13 cellular contexts compared by ENCODE assay signal in genomic region chr3:186971578-186971977, GRCh38. TPM values are rescaled to one million over a fixed set of nuclear protein-coding genes. Genes with fewer than 3 reads are reported as not detected.
DNase-seq lines count a peak whose midpoint lies in the region; ATAC-seq and TF ChIP-seq lines count a peak whose summit lies in the region.
"Had no signal": no experiment of that assay in that cellular context is flagged by ENCODE, and none has a peak within 500 bp of the region (broad histone marks: within the 10 kb centered on the region; RNA-seq: fewer than 3 reads in every experiment).

No MANE protein-coding gene starts in this region.

- H3K4me1 Mint-ChIP-seq in activated CD8-positive, alpha-beta memory T cell treated with anti-CD3 and anti-CD28 coated beads, Interleukin-2, amount 10 ng/mL, durations not matched to agents 7 days and 5 days: peaks cover 25% of the 10 kb centered on the region
- peaks cover 38 to 56% (median 46%) of the 10 kb centered on the region in 3 donors for H3K4me1 Mint-ChIP-seq in T-cell

- H3K36me3 Mint-ChIP-seq in activated CD8-positive, alpha-beta memory T cell treated with anti-CD3 and anti-CD28 coated beads, Interleukin-2, amount 10 ng/mL, durations not matched to agents 7 days and 5 days: peaks cover 70% of the 10 kb centered on the region
- H3K36me3 Mint-ChIP-seq in T-cell: peaks cover 81% of the 10 kb centered on the region

- H3K9me3 Mint-ChIP-seq in activated CD8-positive, alpha-beta memory T cell treated with anti-CD3 and anti-CD28 coated beads, Interleukin-2, amount 10 ng/mL, durations not matched to agents 7 days and 5 days (ENCODE audit: low read depth): no peaks in the 10 kb centered on the region
- H3K9me3 Mint-ChIP-seq in T-cell: no peaks in the 10 kb centered on the region

- H3K27ac Mint-ChIP-seq in activated CD8-positive, alpha-beta memory T cell treated with anti-CD3 and anti-CD28 coated beads, Interleukin-2, amount 10 ng/mL, durations not matched to agents 7 days and 5 days: peak overlapping the region; percentile 3
- peak overlapping the region in 1 of 2 donors; percentile 29 for H3K27ac Mint-ChIP-seq in T-cell

- CTCF ChIA-PET in activated CD8-positive, alpha-beta memory T cell treated with anti-CD3 and anti-CD28 coated beads, Interleukin-2, amount 10 ng/mL, durations not matched to agents 7 days and 5 days (lab: Charles Lee): interaction anchor here (1.6 kb wide), 1 partner anchor 9 kb away, joined by 5 read pairs; no protein-coding TSS in a partner anchor
- CTCF ChIA-PET in T-cell (lab: Charles Lee): interaction anchor here (0.7 to 1.4 kb wide), 3 partner anchors 9 to 195 kb away, joined by 3 read pairs; no protein-coding TSS in a partner anchor

- intact Hi-C loops in dorsolateral prefrontal cortex (cut with DNase I): no loop called here

- peaks cover 67 to 99% of the 10 kb centered on the region in 2 donors for H3K4me1 ChIP-seq in thoracic aorta (ENCODE audit: control insufficient read depth in 1 of 2, low read depth in 2 of 2)

- POLR2A ChIA-PET in T-cell (lab: Charles Lee): interaction anchor here in 1 of 2 donors (0.5 to 0.6 kb wide), 2 partner anchors 19 to 195 kb away, joined by 3 to 5 read pairs; no protein-coding TSS in a partner anchor

- H3K4me3 ChIP-seq in dorsolateral prefrontal cortex: no peak overlapping the region
- H3K4me3 ChIP-seq in thoracic aorta: no peak overlapping the region

- no peaks in the 10 kb centered on the region for H3K27me3 Mint-ChIP-seq in activated CD8-positive, alpha-beta memory T cell treated with anti-CD3 and anti-CD28 coated beads, Interleukin-2, amount 10 ng/mL, durations not matched to agents 7 days and 5 days
- no peaks in the 10 kb centered on the region for H3K27me3 Mint-ChIP-seq in T-cell

- H3K4me3 Mint-ChIP-seq in activated CD8-positive, alpha-beta memory T cell treated with anti-CD3 and anti-CD28 coated beads, Interleukin-2, amount 10 ng/mL, durations not matched to agents 7 days and 5 days: no peak overlapping the region
- no peak overlapping the region for H3K4me3 Mint-ChIP-seq in T-cell

- DNase-seq in activated CD8-positive, alpha-beta memory T cell treated with anti-CD3 and anti-CD28 coated beads, Interleukin-2, amount 10 ng/mL, durations not matched to agents 7 days and 5 days: no peak
- DNase-seq in activated CD8-positive, alpha-beta memory T cell treated with anti-CD3 and anti-CD28 coated beads, Interleukin-2, amount 50 U/mL, for 4 hours: no peak
- no peak for DNase-seq in dorsolateral prefrontal cortex
- DNase-seq in lung microvascular endothelial cell (ENCODE audit: low read depth in 2 of 2): peak; percentile 58 to 76
- peak; percentile 70 for DNase-seq in thoracic aorta (ENCODE audit: low spot score)
- DNase-seq in NCI-H2227 treated with DMSO at 0.1 percent for 48 hours (lab: John Stamatoyannopoulos, UW): no peak
- DNase-seq in T-cell: no peak
- no peak for DNase-seq in DMS 273 treated with DMSO at 0.1 percent for 48 hours (lab: John Stamatoyannopoulos, UW)
- DNase-seq: NCI-H2081 treated with DMSO at 0.1 percent for 48 hours; stimulated activated CD4-positive, alpha-beta T cell treated with anti-CD3 and anti-CD28 coated beads, Interleukin-2, amount 100 ng/mL, for 24 hours; stimulated activated naive CD4-positive, alpha-beta T cell treated with Interleukin-2 at 50 U/mL for 16 hours; T-helper 1 cell had no signal

- H3K27me3 ChIP-seq in dorsolateral prefrontal cortex (no peaks in the 10 kb centered on the region), thoracic aorta (replicated peaks; ENCODE audit: insufficient read depth) (no peaks in the 10 kb centered on the region)

- TF ChIP-seq CTCF in dorsolateral prefrontal cortex (IDR thresholded peaks at IDR 0.05 in 54 of 56, conservative IDR thresholded peaks at IDR 0.05 in 2 of 56; ENCODE audit: low read depth in 1 of 56, partially characterized antibody in 56 of 56) (no peak), thoracic aorta (IDR thresholded peaks at IDR 0.05) (no peak)

- H3K36me3 ChIP-seq in thoracic aorta: peaks cover 4% of the 10 kb centered on the region

- no peaks in the 10 kb centered on the region for H3K9me3 ChIP-seq in thoracic aorta

- ATAC-seq in activated CD8-positive, alpha-beta memory T cell treated with anti-CD3 and anti-CD28 coated beads, Interleukin-2, amount 10 ng/mL, durations not matched to agents 7 days and 5 days: no peak
- ATAC-seq in thoracic aorta (ENCODE audit: insufficient number of reproducible peaks, low FRiP score, low read depth) (peak; percentile 68), T-cell (replicated peaks in 1 of 4) (no peak)

- peak overlapping the region in 53 of 59 donors; percentile 12 to 83 (median 56) for H3K27ac ChIP-seq in dorsolateral prefrontal cortex
- H3K27ac ChIP-seq in thoracic aorta: peak overlapping the region; percentile 73 to 90
- H3K27ac ChIP-seq: KMS-11 had no signal

RNA-seq across cellular contexts. Expression of gene ST6GAL1, which starts 41.3 kb away (rescaled TPM):
- total RNA-seq in activated CD8-positive, alpha-beta memory T cell treated with anti-CD3 and anti-CD28 coated beads, Interleukin-2, amount 10 ng/mL, durations not matched to agents 7 days and 5 days: 100 to 1,000 TPM in 1 of 2 experiments, 10 to 100 TPM in 1; 77.9 to 102 TPM
- 100 to 1,000 TPM in 1 of 120 experiments, 10 to 100 TPM in 119; 30.8 to 105 (median 56.1) TPM for total RNA-seq in dorsolateral prefrontal cortex
- 44.9 and 61.1 TPM in 2 replicates for total RNA-seq in lung microvascular endothelial cell
- total RNA-seq in thoracic aorta: 100 to 1,000 TPM in 1 of 2 donors, 10 to 100 TPM in 1; 89.5 to 141 TPM
- total RNA-seq in T-cell: 100 to 1,000 TPM; 148 to 237 (median 212) TPM

Comparison
In these comparisons a context has a peak if more than half of its experiments do, and no peak if none do; other contexts are left out.
1. DNase-seq: peak in lung microvascular endothelial cell (2 of 2) and thoracic aorta (single experiment); none in activated CD8-positive, alpha-beta memory T cell treated with anti-CD3 and anti-CD28 coated beads, Interleukin-2, amount 10 ng/mL, durations not matched to agents 7 days and 5 days (single experiment), activated CD8-positive, alpha-beta memory T cell treated with anti-CD3 and anti-CD28 coated beads, Interleukin-2, amount 50 U/mL, for 4 hours (single experiment), dorsolateral prefrontal cortex (0 of 10), NCI-H2227 treated with DMSO at 0.1 percent for 48 hours (single experiment), T-cell (0 of 34) and DMS 273 treated with DMSO at 0.1 percent for 48 hours (single experiment).